Comparison of ENCODE assay signal across 1 cellular context in genomic region chr19:5628470-5628869, GRCh38.
TF ChIP-seq lines count a peak whose summit lies in the region.

No MANE protein-coding gene starts in this region.

TF ChIP-seq in WTC11, 78 proteins besides CTCF, POLR2A, EP300 and RAD21 (continued from another document):
- TF ChIP-seq, protein P1, sequence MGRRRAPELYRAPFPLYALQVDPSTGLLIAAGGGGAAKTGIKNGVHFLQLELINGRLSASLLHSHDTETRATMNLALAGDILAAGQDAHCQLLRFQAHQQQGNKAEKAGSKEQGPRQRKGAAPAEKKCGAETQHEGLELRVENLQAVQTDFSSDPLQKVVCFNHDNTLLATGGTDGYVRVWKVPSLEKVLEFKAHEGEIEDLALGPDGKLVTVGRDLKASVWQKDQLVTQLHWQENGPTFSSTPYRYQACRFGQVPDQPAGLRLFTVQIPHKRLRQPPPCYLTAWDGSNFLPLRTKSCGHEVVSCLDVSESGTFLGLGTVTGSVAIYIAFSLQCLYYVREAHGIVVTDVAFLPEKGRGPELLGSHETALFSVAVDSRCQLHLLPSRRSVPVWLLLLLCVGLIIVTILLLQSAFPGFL (CRISPR knock-in tag; IDR thresholded peaks at IDR 0.05; ENCODE audit: borderline replicate concordance): no peak
- TF ChIP-seq NFATC4 (CRISPR knock-in tag; IDR thresholded peaks at IDR 0.05): no peak
- no peak for TF ChIP-seq ATF2 (CRISPR knock-in tag; IDR thresholded peaks at IDR 0.05; ENCODE audit: borderline replicate concordance, low read depth)
